23 cellular contexts compared by ENCODE assay signal in genomic region chr1:64676386-64676785, GRCh38.
"Had no signal": no experiment of that assay in that cellular context is flagged by ENCODE, and none has a peak within 500 bp of the region (broad histone marks: within the 10 kb centered on the region; RNA-seq: fewer than 3 reads in every experiment).

No MANE protein-coding gene starts in this region.

- DNase-seq: stimulated activated CD4-positive, alpha-beta T cell treated with anti-CD3 and anti-CD28 coated beads, Interleukin-2, amount 100 ng/mL, for 48 hours; stimulated activated CD4-positive, alpha-beta T cell treated with anti-CD3 and anti-CD28 coated beads, Interleukin-4, amount 100 ng/mL, for 1 hour; stimulated activated CD4-positive, alpha-beta T cell treated with anti-CD3 and anti-CD28 coated beads, Interleukin-4, amount 100 ng/mL, for 24 hours; stimulated activated CD4-positive, alpha-beta T cell treated with anti-CD3 and anti-CD28 coated beads, Interleukin-4, amount 100 ng/mL, for 4 hours; stimulated activated CD8-positive, alpha-beta memory T cell treated with anti-CD3 and anti-CD28 coated beads, Interleukin-4, amount 100 ng/mL, for 48 hours; stimulated activated naive B cell treated with anti-CD40 and anti-IgM and Interleukin-4, amounts not matched to agents 10 μg/mL and 1 μg/mL and 100 μg/mL, for 72 hours; stimulated activated naive CD4-positive, alpha-beta T cell treated with Interleukin-2 at 50 U/mL for 16 hours; stimulated activated naive CD8-positive, alpha-beta T cell treated with anti-CD3 and anti-CD28 coated beads, Interleukin-15, amount 100 ng/mL, for 72 hours; stimulated activated naive CD8-positive, alpha-beta T cell treated with anti-CD3 and anti-CD28 coated beads, Interleukin-15, Interleukin-2, amounts not matched to agents 100 U/mL and 50 U/mL, for 24 hours; stomach; substantia nigra; testis; thyroid gland; tibial artery; transverse colon; upper lobe of left lung; upper lobe of right lung; uterus had no signal

- H3K36me3 ChIP-seq: thoracic aorta, transverse colon, uterus had no signal

- H3K27me3 ChIP-seq: stomach, suprapubic skin, testis, thyroid gland, tibial artery, tibial nerve, transverse colon, upper lobe of left lung, upper lobe of right lung, uterus, vagina had no signal

- FAIRE-seq: urothelium cell line had no signal

- H3K4me3 ChIP-seq: stomach, suprapubic skin, testis, thoracic aorta, thyroid gland, tibial artery, tibial nerve, transverse colon, upper lobe of left lung, upper lobe of right lung, uterus, vagina had no signal

- H3K4me1 ChIP-seq: stomach, suprapubic skin, testis, tibial artery, transverse colon, upper lobe of left lung, upper lobe of right lung, uterus, vagina had no signal

- H3K27ac ChIP-seq: stomach, suprapubic skin, testis, thoracic aorta, thyroid gland, tibial artery, tibial nerve, transverse colon, upper lobe of left lung, upper lobe of right lung, uterus, vagina had no signal

- H3K9me3 ChIP-seq: stomach, suprapubic skin, testis, thoracic aorta, thyroid gland, tibial artery, tibial nerve, transverse colon, upper lobe of left lung, upper lobe of right lung, uterus, vagina had no signal
